Comparison of ENCODE assay signal across 18 cellular contexts in the genomic region with DNA sequence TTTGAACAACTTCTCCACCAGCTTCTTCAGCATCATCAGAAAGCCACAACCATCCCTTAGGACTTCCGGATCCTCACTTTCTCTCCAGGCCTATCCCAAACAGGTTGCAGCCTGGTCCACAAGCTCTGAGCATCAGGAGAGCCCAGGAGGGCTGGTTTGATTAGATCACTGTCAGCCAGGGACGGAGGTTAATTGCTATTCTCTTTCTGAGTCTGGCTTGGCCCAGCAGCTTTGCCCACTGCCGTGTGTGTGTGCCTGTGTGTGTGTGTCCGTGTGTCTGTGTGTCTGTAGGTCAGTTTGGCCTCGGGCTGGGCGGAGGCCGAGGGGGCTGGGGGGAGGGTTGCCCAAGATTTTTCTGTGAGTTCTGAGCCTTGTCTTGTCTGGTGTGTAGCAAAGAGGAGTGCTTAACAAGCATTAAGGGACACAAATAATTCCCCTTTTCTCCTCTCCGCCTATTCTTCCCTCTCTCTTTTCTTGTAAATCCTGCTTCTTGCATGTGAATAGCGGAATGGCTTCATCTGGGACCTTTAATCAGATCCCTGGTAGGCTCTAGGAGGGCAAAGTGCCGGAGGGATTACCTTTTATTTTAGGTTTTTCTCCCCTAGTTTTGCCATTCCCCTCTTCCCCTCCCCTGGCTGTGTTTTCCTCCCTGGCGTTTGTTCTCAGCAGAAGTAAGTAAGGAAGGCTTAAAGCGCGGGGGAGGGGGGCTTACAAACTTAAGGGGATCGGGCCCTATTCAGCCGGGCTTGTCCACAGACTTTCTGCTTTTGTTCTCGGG.
"Had no signal": no experiment of that assay in that cellular context is flagged by ENCODE, and none has a peak within 500 bp of the region (broad histone marks: within the 10 kb centered on the region; RNA-seq: fewer than 3 reads in every experiment).

No MANE protein-coding gene starts in this region.

- DNase-seq: activated CD4-positive, alpha-beta T cell treated with anti-CD3 and anti-CD28 coated beads, Interleukin-2, amount 50 U/mL, for 48 hours; activated CD4-positive, CD25-positive, alpha-beta regulatory T cell treated with anti-CD3 and anti-CD28 coated beads, Interleukin-2, amount 50 U/mL, for 72 hours; activated CD8-positive, alpha-beta memory T cell treated with anti-CD3 and anti-CD28 coated beads, Interleukin-2, amount 10 ng/mL, durations not matched to agents 7 days and 5 days; activated gamma-delta T cell; activated T-cell treated with anti-CD3 and anti-CD28 coated beads, Interleukin-2, amount 50 U/mL, for 4 hours; immature natural killer cell; naive thymus-derived CD4-positive, alpha-beta T cell; occipital lobe; right cardiac atrium; small intestine; tibial artery; uterus had no signal

- H3K36me3 ChIP-seq: esophagus muscularis mucosa, tibial artery, uterus had no signal

- H3K9me3 ChIP-seq: uterus had no signal

- H3K36me3 Mint-ChIP-seq: activated CD8-positive, alpha-beta memory T cell treated with anti-CD3 and anti-CD28 coated beads, Interleukin-2, amount 10 ng/mL, durations not matched to agents 7 days and 5 days; activated naive CD8-positive, alpha-beta T cell; immature natural killer cell; stimulated activated effector memory CD8-positive, alpha-beta T cell treated with anti-CD3 and anti-CD28 coated beads, Interleukin-12 subunit alpha, Interleukin-12 subunit beta, amount 100 ng/mL, for 72 hours had no signal

- H3K4me1 Mint-ChIP-seq: activated CD8-positive, alpha-beta memory T cell treated with anti-CD3 and anti-CD28 coated beads, Interleukin-2, amount 10 ng/mL, durations not matched to agents 7 days and 5 days; immature natural killer cell; stimulated activated effector memory CD8-positive, alpha-beta T cell treated with anti-CD3 and anti-CD28 coated beads, Interleukin-12 subunit alpha, Interleukin-12 subunit beta, amount 100 ng/mL, for 72 hours had no signal

- H3K4me1 ChIP-seq: esophagus muscularis mucosa, tibial artery, uterus had no signal

- H3K4me3 ChIP-seq: esophagus muscularis mucosa, lung, tibial artery, uterus had no signal

- H3K4me3 Mint-ChIP-seq: activated CD8-positive, alpha-beta memory T cell treated with anti-CD3 and anti-CD28 coated beads, Interleukin-2, amount 10 ng/mL, durations not matched to agents 7 days and 5 days; activated naive CD8-positive, alpha-beta T cell; activated T-cell treated with anti-CD3 and anti-CD28 coated beads, Interleukin-2, amount 50 U/mL, for 4 hours; immature natural killer cell; naive thymus-derived CD4-positive, alpha-beta T cell; stimulated activated effector memory CD8-positive, alpha-beta T cell treated with anti-CD3 and anti-CD28 coated beads, Interleukin-12 subunit alpha, Interleukin-12 subunit beta, amount 100 ng/mL, for 72 hours; T-helper 1 cell treated with Interleukin-12 subunit alpha and Interleukin-12 subunit beta and Interleukin-4 antibody, amounts not matched to agents 30 μg/mL and 1 μg/mL, for 36 hours had no signal

- H3K27ac Mint-ChIP-seq: activated CD8-positive, alpha-beta memory T cell treated with anti-CD3 and anti-CD28 coated beads, Interleukin-2, amount 10 ng/mL, durations not matched to agents 7 days and 5 days; activated naive CD8-positive, alpha-beta T cell; immature natural killer cell; naive thymus-derived CD4-positive, alpha-beta T cell; progenitor cell of endocrine pancreas; stimulated activated effector memory CD8-positive, alpha-beta T cell treated with anti-CD3 and anti-CD28 coated beads, Interleukin-12 subunit alpha, Interleukin-12 subunit beta, amount 100 ng/mL, for 72 hours; T-helper 1 cell treated with Interleukin-12 subunit alpha and Interleukin-12 subunit beta and Interleukin-4 antibody, amounts not matched to agents 30 μg/mL and 1 μg/mL, for 36 hours had no signal
